ENCODE assay signal across 15 cellular contexts in the genomic region with DNA sequence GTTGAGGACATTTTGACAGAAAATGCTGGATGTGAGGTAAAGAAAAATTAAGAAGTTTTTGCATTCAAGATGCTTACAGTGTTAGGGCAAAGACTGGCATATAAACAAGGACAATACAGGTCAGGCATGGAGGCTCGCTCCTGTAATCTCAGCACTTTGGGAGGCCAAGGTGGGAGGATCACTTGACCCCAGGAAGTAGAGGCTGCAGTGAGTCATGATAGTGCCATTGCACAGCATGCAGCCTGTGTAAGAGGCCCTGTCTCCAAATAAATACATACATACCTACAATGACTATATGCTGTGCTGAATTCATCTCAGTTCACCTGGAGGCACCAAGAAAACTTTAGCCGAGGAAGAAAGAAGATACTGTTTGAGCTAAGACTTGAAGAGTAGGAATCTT. TPM values are rescaled to one million over a fixed set of nuclear protein-coding genes. Genes with fewer than 3 reads are reported as not detected.
A peak's percentile ranks its signal among the peaks of the same experiment; 100 is the strongest.
DNase-seq lines count a peak whose midpoint lies in the region; ATAC-seq and TF ChIP-seq lines count a peak whose summit lies in the region.
"Had no signal": no experiment of that assay in that cellular context is flagged by ENCODE, and none has a peak within 500 bp of the region (broad histone marks: within the 10 kb centered on the region; RNA-seq: fewer than 3 reads in every experiment).

No MANE protein-coding gene starts in this region.

- no TSS peak for BruUV-seq in Caco-2 (replicated peaks; lab: Mats Ljungman, UMichigan)

- CTCF ChIA-PET in Caco-2 (lab: Charles Lee), result no interaction called here

- H3K4me1 Mint-ChIP-seq in T-helper 2 cell treated with Interferon-gamma antibody and Interleukin-4, amounts not matched to agents 5 μg/mL and 100 μg/mL, for 36 hours (ENCODE audit: low read depth), result peaks cover 12% of the 10 kb centered on the region
- no peaks in the 10 kb centered on the region for H3K4me1 Mint-ChIP-seq in Caco-2 (ENCODE audit: low read depth, unreplicated experiment)
- H3K4me1 Mint-ChIP-seq in activated T-helper 1 cell treated with anti-CD3 and anti-CD28 coated beads, Interleukin-12 subunit alpha, Interleukin-12 subunit beta, Interleukin-2, Interleukin-4 antibody, amounts not matched to agents 30 ng/mL and 10 ng/mL and 1 ng/mL, durations not matched to agents 14 hours and 24 hours and 36 hours (ENCODE audit: low read depth), result peaks cover 18% of the 10 kb centered on the region
- H3K4me1 Mint-ChIP-seq in natural killer cell, result peaks cover 23 to 25% of the 10 kb centered on the region in 2 donors

- H3K9me3 Mint-ChIP-seq in T-helper 2 cell treated with Interferon-gamma antibody and Interleukin-4, amounts not matched to agents 5 μg/mL and 100 μg/mL, for 36 hours, result no peaks in the 10 kb centered on the region
- no peaks in the 10 kb centered on the region for H3K9me3 Mint-ChIP-seq in Caco-2 (ENCODE audit: unreplicated experiment)
- peaks cover 6% of the 10 kb centered on the region for H3K9me3 Mint-ChIP-seq in activated T-helper 1 cell treated with anti-CD3 and anti-CD28 coated beads, Interleukin-12 subunit alpha, Interleukin-12 subunit beta, Interleukin-2, Interleukin-4 antibody, amounts not matched to agents 30 ng/mL and 10 ng/mL and 1 ng/mL, durations not matched to agents 14 hours and 24 hours and 36 hours
- H3K9me3 Mint-ChIP-seq in natural killer cell, result no peaks in the 10 kb centered on the region

- POLR2A ChIA-PET in Caco-2 (lab: Charles Lee), result no interaction called here

- no peak overlapping the region for H3K4me3 ChIP-seq in Caco-2 (ENCODE audit: low read depth, low read length)

- TF ChIP-seq CTCF in Caco-2 (IDR thresholded peaks at IDR 0.05; ENCODE audit: insufficient read depth in 1 of 2, low read depth in 1 of 2, low read length in 1 of 2, severe bottlenecking in 1 of 2, unreplicated experiment in 1 of 2), result no peak
- no peak for TF ChIP-seq CTCF in natural killer cell (IDR thresholded peaks at IDR 0.05)

- peaks cover 19% of the 10 kb centered on the region for H3K36me3 Mint-ChIP-seq in T-helper 2 cell treated with Interferon-gamma antibody and Interleukin-4, amounts not matched to agents 5 μg/mL and 100 μg/mL, for 36 hours (ENCODE audit: low read depth)
- H3K36me3 Mint-ChIP-seq in Caco-2 (ENCODE audit: insufficient read depth, unreplicated experiment) (peaks cover 20% of the 10 kb centered on the region), natural killer cell (no peaks in the 10 kb centered on the region)
- peaks cover 15% of the 10 kb centered on the region for H3K36me3 Mint-ChIP-seq in activated T-helper 1 cell treated with anti-CD3 and anti-CD28 coated beads, Interleukin-12 subunit alpha, Interleukin-12 subunit beta, Interleukin-2, Interleukin-4 antibody, amounts not matched to agents 30 ng/mL and 10 ng/mL and 1 ng/mL, durations not matched to agents 14 hours and 24 hours and 36 hours (ENCODE audit: low read depth)

- no peak for DNase-seq in T-helper 2 cell treated with Interferon-gamma antibody and Interleukin-4, amounts not matched to agents 5 μg/mL and 100 μg/mL, for 36 hours (ENCODE audit: low spot score)
- DNase-seq in T-helper 2 cell, result no peak
- DNase-seq in Caco-2, result no peak
- no peak for DNase-seq in activated T-helper 1 cell treated with anti-CD3 and anti-CD28 coated beads, Interleukin-12 subunit alpha, Interleukin-12 subunit beta, Interleukin-2, Interleukin-4 antibody, amounts not matched to agents 30 ng/mL and 10 ng/mL and 1 ng/mL, durations not matched to agents 14 hours and 24 hours and 36 hours (ENCODE audit: low spot score)
- DNase-seq in natural killer cell, result no peak
- no peak for DNase-seq in cerebellar cortex (ENCODE audit: low spot score)
- DNase-seq in activated CD4-positive, CD25-positive, alpha-beta regulatory T cell (lab: John Stamatoyannopoulos, UW), result no peak
- DNase-seq: activated CD8-positive, alpha-beta memory T cell treated with anti-CD3 and anti-CD28 coated beads, Interleukin-2, amount 50 U/mL, for 48 hours; COR-L47; hypothalamus; Right ventricle myocardium superior; stimulated activated CD4-positive, alpha-beta T cell treated with anti-CD3 and anti-CD28 coated beads, Interleukin-2, amount 100 ng/mL, for 24 hours; stimulated activated CD8-positive, alpha-beta memory T cell treated with anti-CD3 and anti-CD28 coated beads, Interleukin-4, amount 100 ng/mL, for 48 hours had no signal

- intact Hi-C loops in Caco-2 (cut with micrococcal nuclease; ENCODE audit: unreplicated experiment), result loop anchor here (10.0 kb wide), 1 partner anchor 208 kb away; no protein-coding TSS in a partner anchor
- intact Hi-C loops in activated T-helper 1 cell treated with anti-CD3 and anti-CD28 coated beads, Interleukin-12 subunit alpha, Interleukin-12 subunit beta, Interleukin-2, Interleukin-4 antibody, amounts not matched to agents 30 ng/mL and 10 ng/mL and 1 ng/mL, durations not matched to agents 14 hours and 24 hours and 36 hours (cut with micrococcal nuclease), result loop anchor here (5.0 to 10.0 kb wide), 4 partner anchors 248 to 1718 kb away; a partner anchor contains a TSS
- intact Hi-C loops in natural killer cell (cut with micrococcal nuclease), result no loop called here

- no peaks in the 10 kb centered on the region for H3K9me3 ChIP-seq in Caco-2

- H3K36me3 ChIP-seq in Caco-2 (ENCODE audit: control insufficient read depth, insufficient read depth, low read length), result no peaks in the 10 kb centered on the region

- H3K4me1 ChIP-seq in Caco-2, result no peaks in the 10 kb centered on the region

- no peak for ATAC-seq in natural killer cell
- no peak for ATAC-seq in HG02852 (IDR thresholded peaks at IDR 0.05; ENCODE audit: unreplicated experiment)
- ATAC-seq: left lobe of liver had no signal

- no peaks in the 10 kb centered on the region for H3K27me3 ChIP-seq in Caco-2 (replicated peaks; ENCODE audit: control insufficient read depth, insufficient read depth, low read length)

- H3K27ac Mint-ChIP-seq in T-helper 2 cell treated with Interferon-gamma antibody and Interleukin-4, amounts not matched to agents 5 μg/mL and 100 μg/mL, for 36 hours, result peak overlapping the region; percentile 28
- H3K27ac Mint-ChIP-seq in Caco-2 (ENCODE audit: unreplicated experiment) (no peak overlapping the region), natural killer cell (peak overlapping the region; percentile 98 to 99)
- H3K27ac Mint-ChIP-seq in activated T-helper 1 cell treated with anti-CD3 and anti-CD28 coated beads, Interleukin-12 subunit alpha, Interleukin-12 subunit beta, Interleukin-2, Interleukin-4 antibody, amounts not matched to agents 30 ng/mL and 10 ng/mL and 1 ng/mL, durations not matched to agents 14 hours and 24 hours and 36 hours, result no peak overlapping the region

- H3K27me3 Mint-ChIP-seq in T-helper 2 cell treated with Interferon-gamma antibody and Interleukin-4, amounts not matched to agents 5 μg/mL and 100 μg/mL, for 36 hours (ENCODE audit: low read depth), result no peaks in the 10 kb centered on the region
- H3K27me3 Mint-ChIP-seq in Caco-2 (ENCODE audit: insufficient read depth, unreplicated experiment), result no peaks in the 10 kb centered on the region
- H3K27me3 Mint-ChIP-seq in activated T-helper 1 cell treated with anti-CD3 and anti-CD28 coated beads, Interleukin-12 subunit alpha, Interleukin-12 subunit beta, Interleukin-2, Interleukin-4 antibody, amounts not matched to agents 30 ng/mL and 10 ng/mL and 1 ng/mL, durations not matched to agents 14 hours and 24 hours and 36 hours (ENCODE audit: insufficient read depth), result no peaks in the 10 kb centered on the region
- H3K27me3 Mint-ChIP-seq in natural killer cell (ENCODE audit: low read depth in 2 of 2), result no peaks in the 10 kb centered on the region

- H3K4me3 Mint-ChIP-seq in T-helper 2 cell treated with Interferon-gamma antibody and Interleukin-4, amounts not matched to agents 5 μg/mL and 100 μg/mL, for 36 hours, result peak overlapping the region; percentile 100
- peak overlapping the region; percentile 50 for H3K4me3 Mint-ChIP-seq in Caco-2 (ENCODE audit: unreplicated experiment)
- peak overlapping the region; percentile 67 for H3K4me3 Mint-ChIP-seq in activated T-helper 1 cell treated with anti-CD3 and anti-CD28 coated beads, Interleukin-12 subunit alpha, Interleukin-12 subunit beta, Interleukin-2, Interleukin-4 antibody, amounts not matched to agents 30 ng/mL and 10 ng/mL and 1 ng/mL, durations not matched to agents 14 hours and 24 hours and 36 hours
- H3K4me3 Mint-ChIP-seq in natural killer cell, result peak overlapping the region; percentile 32

RNA-seq across cellular contexts. Expression of a gene that starts 2.3 kb away (rescaled TPM):
- total RNA-seq in Caco-2 (2022) (75.0 and 75.7 TPM in 2 replicates), natural killer cell (10 to 100 TPM; 46.7 to 59.5 (median 51.8) TPM)
- total RNA-seq in activated T-helper 1 cell treated with anti-CD3 and anti-CD28 coated beads, Interleukin-12 subunit alpha, Interleukin-12 subunit beta, Interleukin-2, Interleukin-4 antibody, amounts not matched to agents 30 ng/mL and 10 ng/mL and 1 ng/mL, durations not matched to agents 14 hours and 24 hours and 36 hours, result 44.4 and 46.2 TPM in 2 replicates

RNA-seq across cellular contexts. Expression of a gene that starts 6.4 kb away (rescaled TPM):
- 243 and 283 TPM in 2 replicates for total RNA-seq in Caco-2 (2022)
- total RNA-seq in activated T-helper 1 cell treated with anti-CD3 and anti-CD28 coated beads, Interleukin-12 subunit alpha, Interleukin-12 subunit beta, Interleukin-2, Interleukin-4 antibody, amounts not matched to agents 30 ng/mL and 10 ng/mL and 1 ng/mL, durations not matched to agents 14 hours and 24 hours and 36 hours, result 272 and 286 TPM in 2 replicates
- total RNA-seq in natural killer cell, result 100 to 1,000 TPM; 133 to 168 (median 136) TPM

RNA-seq across cellular contexts. Expression of a gene that starts 17.6 kb away (rescaled TPM):
- total RNA-seq in Caco-2 (2022), result 3.1 and 3.6 TPM in 2 replicates
- total RNA-seq in activated T-helper 1 cell treated with anti-CD3 and anti-CD28 coated beads, Interleukin-12 subunit alpha, Interleukin-12 subunit beta, Interleukin-2, Interleukin-4 antibody, amounts not matched to agents 30 ng/mL and 10 ng/mL and 1 ng/mL, durations not matched to agents 14 hours and 24 hours and 36 hours, result 6.1 and 6.9 TPM in 2 replicates
- total RNA-seq in natural killer cell, result 10 to 100 TPM; 18.8 to 24.3 (median 21.5) TPM

Comparison
In these comparisons a context has a peak if more than half of its experiments do, and no peak if none do; other contexts are left out.
1. H3K27ac Mint-ChIP-seq: peak in T-helper 2 cell treated with Interferon-gamma antibody and Interleukin-4, amounts not matched to agents 5 μg/mL and 100 μg/mL, for 36 hours (single experiment) and natural killer cell (2 of 2); none in Caco-2 (single experiment) and activated T-helper 1 cell treated with anti-CD3 and anti-CD28 coated beads, Interleukin-12 subunit alpha, Interleukin-12 subunit beta, Interleukin-2, Interleukin-4 antibody, amounts not matched to agents 30 ng/mL and 10 ng/mL and 1 ng/mL, durations not matched to agents 14 hours and 24 hours and 36 hours (single experiment).
2. H3K4me3 Mint-ChIP-seq: peak in every context shown above with its lines; median percentile 100 in T-helper 2 cell treated with Interferon-gamma antibody and Interleukin-4, amounts not matched to agents 5 μg/mL and 100 μg/mL, for 36 hours; 67 in activated T-helper 1 cell treated with anti-CD3 and anti-CD28 coated beads, Interleukin-12 subunit alpha, Interleukin-12 subunit beta, Interleukin-2, Interleukin-4 antibody, amounts not matched to agents 30 ng/mL and 10 ng/mL and 1 ng/mL, durations not matched to agents 14 hours and 24 hours and 36 hours; 50 in Caco-2; 32 in natural killer cell.